In genomic region chr4:88008624-88009235, GRCh38 we compare ENCODE assay signal across 8 cellular contexts. TPM values are rescaled to one million over a fixed set of nuclear protein-coding genes. Genes with fewer than 3 reads are reported as not detected.
DNase-seq lines count a peak whose midpoint lies in the region; ATAC-seq lines count a peak whose summit lies in the region.

No MANE protein-coding gene starts in this region.

- H3K27me3 Mint-ChIP-seq in central memory CD8-positive, alpha-beta T cell, result no peaks in the 10 kb centered on the region

- peak overlapping the region; percentile 62 for H3K4me3 ChIP-seq in mononuclear cell (ENCODE audit: low read length)

- peak overlapping the region; percentile 86 for H3K27ac Mint-ChIP-seq in central memory CD8-positive, alpha-beta T cell (ENCODE audit: low read depth)

- peaks cover 40% of the 10 kb centered on the region for H3K4me1 Mint-ChIP-seq in central memory CD8-positive, alpha-beta T cell

- no peaks in the 10 kb centered on the region for H3K9me3 ChIP-seq in mononuclear cell (ENCODE audit: low read depth, low read length)

- peak; percentile 36 for DNase-seq in GM03348 (ENCODE audit: low spot score)
- peak; percentile 19 for DNase-seq in NCI-H526 treated with DMSO at 0.1 percent for 48 hours (lab: John Stamatoyannopoulos, UW)
- DNase-seq in central memory CD8-positive, alpha-beta T cell (ENCODE audit: low spot score in 2 of 2), result no peak
- no peak for DNase-seq in mesenteric fat pad (ENCODE audit: low spot score)
- no peak for DNase-seq in SIG-M5 (lab: John Stamatoyannopoulos, UW)

- H3K36me3 Mint-ChIP-seq in central memory CD8-positive, alpha-beta T cell (ENCODE audit: insufficient read depth), result peaks cover 2% of the 10 kb centered on the region

- no peaks in the 10 kb centered on the region for H3K27me3 ChIP-seq in mononuclear cell (ENCODE audit: insufficient read depth, low read length)

- H3K9me3 Mint-ChIP-seq in central memory CD8-positive, alpha-beta T cell, result no peaks in the 10 kb centered on the region

- H3K4me1 ChIP-seq in mononuclear cell (ENCODE audit: insufficient read depth, low read length), result peaks cover 45% of the 10 kb centered on the region

- H3K4me3 Mint-ChIP-seq in central memory CD8-positive, alpha-beta T cell, result peak overlapping the region; percentile 91

- ATAC-seq in central memory CD8-positive, alpha-beta T cell (replicated peaks; ENCODE audit: extremely low read depth, poor library complexity, severe bottlenecking), result no peak
- ATAC-seq in GM18861 (IDR thresholded peaks at IDR 0.05; ENCODE audit: unreplicated experiment) (no peak), HG03139 (IDR thresholded peaks at IDR 0.05; ENCODE audit: unreplicated experiment) (no peak)

RNA-seq across cellular contexts. Expression of gene PKD2, which starts 1.3 kb away (rescaled TPM):
- 8.0 TPM for total RNA-seq in mononuclear cell
- 54.3 TPM for total RNA-seq in mesenteric fat pad

RNA-seq across cellular contexts. Expression of gene SPP1, which starts 33.2 kb away (rescaled TPM):
- total RNA-seq in mononuclear cell, result 0.10 TPM
- 636 TPM for total RNA-seq in mesenteric fat pad

Comparison
In these comparisons a context has a peak if more than half of its experiments do, and no peak if none do; other contexts are left out.
1. DNase-seq: peak in GM03348 (single experiment) and NCI-H526 treated with DMSO at 0.1 percent for 48 hours (single experiment); none in central memory CD8-positive, alpha-beta T cell (0 of 2), mesenteric fat pad (single experiment) and SIG-M5 (single experiment).
2. RNA of gene SPP1, which starts 33.2 kb away (total RNA-seq): 636 TPM in mesenteric fat pad (single experiment); 0.10 TPM in mononuclear cell (single experiment); every median in the first group is over 100 times any median in the second.